2 cellular contexts compared by ENCODE assay signal in genomic region chr4:74190919-74191397, GRCh38.
TF ChIP-seq lines count a peak whose summit lies in the region.

No MANE protein-coding gene starts in this region.

TF ChIP-seq in A549, 52 proteins besides CTCF, POLR2A, EP300 and RAD21 (continued from another document):
- no peak for TF ChIP-seq CHD2 (IDR thresholded peaks at IDR 0.05; ENCODE audit: low read length, partially characterized antibody)
- no peak for TF ChIP-seq ESRRA (IDR thresholded peaks at IDR 0.05; ENCODE audit: borderline replicate concordance, low read length)
- TF ChIP-seq ZNF302 (CRISPR knock-in tag; IDR thresholded peaks at IDR 0.05), result no peak
- TF ChIP-seq BCL3 (IDR thresholded peaks at IDR 0.05), result no peak
TF ChIP-seq in A549: peak in this region for 0.

TF ChIP-seq in HepG2, 621 proteins besides CTCF, POLR2A, EP300 and RAD21 (continued from another document and continues in another):
- TF ChIP-seq PRDM15 (CRISPR knock-in tag; IDR thresholded peaks at IDR 0.05), result no peak
- no peak for TF ChIP-seq ZFP82 (CRISPR knock-in tag; IDR thresholded peaks at IDR 0.05; ENCODE audit: borderline replicate concordance)
- TF ChIP-seq HMGXB3 (CRISPR knock-in tag; IDR thresholded peaks at IDR 0.05; ENCODE audit: borderline replicate concordance), result no peak
- TF ChIP-seq, protein P1, sequence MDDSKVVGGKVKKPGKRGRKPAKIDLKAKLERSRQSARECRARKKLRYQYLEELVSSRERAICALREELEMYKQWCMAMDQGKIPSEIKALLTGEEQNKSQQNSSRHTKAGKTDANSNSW (CRISPR knock-in tag; IDR thresholded peaks at IDR 0.05; ENCODE audit: borderline replicate concordance), result no peak
- TF ChIP-seq NONO (IDR thresholded peaks at IDR 0.05), result no peak
- no peak for TF ChIP-seq NONO (CRISPR knock-in tag; conservative IDR thresholded peaks at IDR 0.05)
- no peak for TF ChIP-seq ZNF274 (CRISPR knock-in tag; IDR thresholded peaks at IDR 0.05)
- TF ChIP-seq, protein P2, sequence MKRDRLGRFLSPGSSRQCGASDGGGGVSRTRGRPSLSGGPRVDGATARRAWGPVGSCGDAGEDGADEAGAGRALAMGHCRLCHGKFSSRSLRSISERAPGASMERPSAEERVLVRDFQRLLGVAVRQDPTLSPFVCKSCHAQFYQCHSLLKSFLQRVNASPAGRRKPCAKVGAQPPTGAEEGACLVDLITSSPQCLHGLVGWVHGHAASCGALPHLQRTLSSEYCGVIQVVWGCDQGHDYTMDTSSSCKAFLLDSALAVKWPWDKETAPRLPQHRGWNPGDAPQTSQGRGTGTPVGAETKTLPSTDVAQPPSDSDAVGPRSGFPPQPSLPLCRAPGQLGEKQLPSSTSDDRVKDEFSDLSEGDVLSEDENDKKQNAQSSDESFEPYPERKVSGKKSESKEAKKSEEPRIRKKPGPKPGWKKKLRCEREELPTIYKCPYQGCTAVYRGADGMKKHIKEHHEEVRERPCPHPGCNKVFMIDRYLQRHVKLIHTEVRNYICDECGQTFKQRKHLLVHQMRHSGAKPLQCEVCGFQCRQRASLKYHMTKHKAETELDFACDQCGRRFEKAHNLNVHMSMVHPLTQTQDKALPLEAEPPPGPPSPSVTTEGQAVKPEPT (CRISPR knock-in tag; IDR thresholded peaks at IDR 0.05; ENCODE audit: low read depth), result no peak
- TF ChIP-seq, protein P3, sequence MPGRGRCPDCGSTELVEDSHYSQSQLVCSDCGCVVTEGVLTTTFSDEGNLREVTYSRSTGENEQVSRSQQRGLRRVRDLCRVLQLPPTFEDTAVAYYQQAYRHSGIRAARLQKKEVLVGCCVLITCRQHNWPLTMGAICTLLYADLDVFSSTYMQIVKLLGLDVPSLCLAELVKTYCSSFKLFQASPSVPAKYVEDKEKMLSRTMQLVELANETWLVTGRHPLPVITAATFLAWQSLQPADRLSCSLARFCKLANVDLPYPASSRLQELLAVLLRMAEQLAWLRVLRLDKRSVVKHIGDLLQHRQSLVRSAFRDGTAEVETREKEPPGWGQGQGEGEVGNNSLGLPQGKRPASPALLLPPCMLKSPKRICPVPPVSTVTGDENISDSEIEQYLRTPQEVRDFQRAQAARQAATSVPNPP (CRISPR knock-in tag; IDR thresholded peaks at IDR 0.05), result no peak
- TF ChIP-seq ZKSCAN5 (CRISPR knock-in tag; IDR thresholded peaks at IDR 0.05), result no peak
- no peak for TF ChIP-seq ZNF512B (CRISPR knock-in tag; IDR thresholded peaks at IDR 0.05; ENCODE audit: borderline replicate concordance)
- TF ChIP-seq GZF1 (CRISPR knock-in tag; IDR thresholded peaks at IDR 0.05), result no peak
- TF ChIP-seq, protein P4, sequence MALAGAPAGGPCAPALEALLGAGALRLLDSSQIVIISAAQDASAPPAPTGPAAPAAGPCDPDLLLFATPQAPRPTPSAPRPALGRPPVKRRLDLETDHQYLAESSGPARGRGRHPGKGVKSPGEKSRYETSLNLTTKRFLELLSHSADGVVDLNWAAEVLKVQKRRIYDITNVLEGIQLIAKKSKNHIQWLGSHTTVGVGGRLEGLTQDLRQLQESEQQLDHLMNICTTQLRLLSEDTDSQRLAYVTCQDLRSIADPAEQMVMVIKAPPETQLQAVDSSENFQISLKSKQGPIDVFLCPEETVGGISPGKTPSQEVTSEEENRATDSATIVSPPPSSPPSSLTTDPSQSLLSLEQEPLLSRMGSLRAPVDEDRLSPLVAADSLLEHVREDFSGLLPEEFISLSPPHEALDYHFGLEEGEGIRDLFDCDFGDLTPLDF (CRISPR knock-in tag; IDR thresholded peaks at IDR 0.05), result no peak
- no peak for TF ChIP-seq SOX6 (IDR thresholded peaks at IDR 0.05)
- TF ChIP-seq SOX6 (CRISPR knock-in tag; IDR thresholded peaks at IDR 0.05), result peak; percentile 74
- no peak for TF ChIP-seq ZNF740 (CRISPR knock-in tag; IDR thresholded peaks at IDR 0.05)
- TF ChIP-seq KDM5A (IDR thresholded peaks at IDR 0.05; ENCODE audit: borderline replicate concordance, low read length), result no peak
- no peak for TF ChIP-seq SOX13 (IDR thresholded peaks at IDR 0.05)
- peak in 1 of 2 experiments; percentile 65; a peak in 2 of 4 replicates for TF ChIP-seq SOX13 (CRISPR knock-in tag; conservative IDR thresholded peaks at IDR 0.05 in 1 of 2, IDR thresholded peaks at IDR 0.05 in 1 of 2)
- TF ChIP-seq FOXK2 (IDR thresholded peaks at IDR 0.05), result no peak
- TF ChIP-seq ZFP41 (CRISPR knock-in tag; IDR thresholded peaks at IDR 0.05; ENCODE audit: borderline replicate concordance), result no peak
- TF ChIP-seq KMT2B (CRISPR knock-in tag; IDR thresholded peaks at IDR 0.05), result no peak
- no peak for TF ChIP-seq ZNF280D (CRISPR knock-in tag; IDR thresholded peaks at IDR 0.05)
- peak; percentile 72 for TF ChIP-seq HDAC2 (CRISPR knock-in tag; IDR thresholded peaks at IDR 0.05)
- no peak for TF ChIP-seq SP5 (CRISPR knock-in tag; IDR thresholded peaks at IDR 0.05; ENCODE audit: borderline replicate concordance, low read depth)
- TF ChIP-seq TCF7 (IDR thresholded peaks at IDR 0.05; ENCODE audit: low read depth), result peak; percentile 47
- no peak for TF ChIP-seq ETS1 (CRISPR knock-in tag; IDR thresholded peaks at IDR 0.05)
- TF ChIP-seq, protein P5, sequence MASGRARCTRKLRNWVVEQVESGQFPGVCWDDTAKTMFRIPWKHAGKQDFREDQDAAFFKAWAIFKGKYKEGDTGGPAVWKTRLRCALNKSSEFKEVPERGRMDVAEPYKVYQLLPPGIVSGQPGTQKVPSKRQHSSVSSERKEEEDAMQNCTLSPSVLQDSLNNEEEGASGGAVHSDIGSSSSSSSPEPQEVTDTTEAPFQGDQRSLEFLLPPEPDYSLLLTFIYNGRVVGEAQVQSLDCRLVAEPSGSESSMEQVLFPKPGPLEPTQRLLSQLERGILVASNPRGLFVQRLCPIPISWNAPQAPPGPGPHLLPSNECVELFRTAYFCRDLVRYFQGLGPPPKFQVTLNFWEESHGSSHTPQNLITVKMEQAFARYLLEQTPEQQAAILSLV (CRISPR knock-in tag; IDR thresholded peaks at IDR 0.05; ENCODE audit: borderline replicate concordance), result no peak
